In genomic region chr2:207625014-207625755, GRCh38 we compare ENCODE assay signal across 1 cellular context.
A peak's percentile ranks its signal among the peaks of the same experiment; 100 is the strongest.
TF ChIP-seq lines count a peak whose summit lies in the region.

TSS of gene METTL21A (minus strand) at chr2:207625394. CDS start at chr2:207624375, 1,019 bp downstream.

TF ChIP-seq in HEK293, 187 proteins besides CTCF, POLR2A, EP300 and RAD21 (continued from another document and continues in another):
- TF ChIP-seq REST (tag by site-specific recombination; IDR thresholded peaks at IDR 0.05) (0 out of 2 replicates have a peak, but pooled peaks have one; percentile 14), ZBTB1 (tag by site-specific recombination; IDR thresholded peaks at IDR 0.05) (0 out of 2 replicates have a peak, but pooled peaks have one; percentile 35), ZNF133 (tag by site-specific recombination; IDR thresholded peaks at IDR 0.05) (no peak), ZSCAN5A (tag by site-specific recombination; IDR thresholded peaks at IDR 0.05) (0 out of 2 replicates have a peak, but pooled peaks have one; percentile 17), KLF1 (tag by site-specific recombination; IDR thresholded peaks at IDR 0.05) (0 out of 2 replicates have a peak, but pooled peaks have one; percentile 30), ZNF585B (tag by site-specific recombination; IDR thresholded peaks at IDR 0.05) (no peak; the same call in 1 of the 2 replicates), ZNF37A (tag by site-specific recombination; IDR thresholded peaks at IDR 0.05) (no peak), ZNF629 (tag by site-specific recombination; IDR thresholded peaks at IDR 0.05) (peak; percentile 80), ZFHX2 (tag by site-specific recombination; conservative IDR thresholded peaks at IDR 0.05) (peak; percentile 70), ZBTB26 (tag by site-specific recombination; optimal IDR thresholded peaks at IDR 0.05) (peak; percentile 76), ZNF529 (tag by site-specific recombination; IDR thresholded peaks at IDR 0.05; ENCODE audit: insufficient replicate concordance) (no peak), WT1 (tag by site-specific recombination; IDR thresholded peaks at IDR 0.05) (peak; percentile 48; the same call in 1 of the 2 replicates), PRDM10 (tag by site-specific recombination; IDR thresholded peaks at IDR 0.05) (peak; percentile 89), KLF17 (tag by site-specific recombination; IDR thresholded peaks at IDR 0.05) (peak; percentile 46; the same call in 1 of the 2 replicates), SP7 (tag by site-specific recombination; IDR thresholded peaks at IDR 0.05) (peak; percentile 62; the same call in 1 of the 2 replicates), ZNF660 (tag by site-specific recombination; IDR thresholded peaks at IDR 0.05) (peak; percentile 68; the same call in 1 of the 2 replicates), ZNF561 (tag by site-specific recombination; IDR thresholded peaks at IDR 0.05; ENCODE audit: borderline replicate concordance) (peak; percentile 30; the same call in 1 of the 2 replicates), ZNF449 (tag by site-specific recombination; IDR thresholded peaks at IDR 0.05) (no peak), SP3 (tag by site-specific recombination; IDR thresholded peaks at IDR 0.05) (peak; percentile 49), ZBTB17 (tag by site-specific recombination; IDR thresholded peaks at IDR 0.05) (peak; percentile 80), BCL6B (tag by site-specific recombination; IDR thresholded peaks at IDR 0.05) (no peak), PATZ1 (tag by site-specific recombination; IDR thresholded peaks at IDR 0.05) (peak; percentile 74), ZNF280D (tag by site-specific recombination; IDR thresholded peaks at IDR 0.05) (0 out of 2 replicates have a peak, but pooled peaks have one; percentile 18), ZNF692 (tag by site-specific recombination; IDR thresholded peaks at IDR 0.05) (peak; percentile 69; the same call in 1 of the 2 replicates), ZNF830 (tag by site-specific recombination; IDR thresholded peaks at IDR 0.05; ENCODE audit: low read depth) (no peak)
